ENCODE assay signal across 9 cellular contexts in genomic region chr18:519019-519879, GRCh38. TPM values are rescaled to one million over a fixed set of nuclear protein-coding genes. Genes with fewer than 3 reads are reported as not detected.
A peak's percentile ranks its signal among the peaks of the same experiment; 100 is the strongest.
DNase-seq lines count a peak whose midpoint lies in the region; ATAC-seq and TF ChIP-seq lines count a peak whose summit lies in the region.
"Had no signal": no experiment of that assay in that cellular context is flagged by ENCODE, and none has a peak within 500 bp of the region (broad histone marks: within the 10 kb centered on the region; RNA-seq: fewer than 3 reads in every experiment).

No MANE protein-coding gene starts in this region.

- peaks cover 0 to 7% (median 0%) of the 10 kb centered on the region in 8 donors for H3K9me3 Mint-ChIP-seq in CD4-positive, alpha-beta memory T cell
- H3K9me3 Mint-ChIP-seq: activated naive CD4-positive, alpha-beta T cell treated with anti-CD3 and anti-CD28 coated beads, Interleukin-2, amount 50 U/mL, for 24 hours had no signal

- POLR2A ChIA-PET in AG04450 (lab: Yijun Ruan, JAX), result no interaction called here
- POLR2A ChIA-PET in CD4-positive, alpha-beta memory T cell (lab: Charles Lee; ENCODE audit: partially characterized antibody), result no interaction called here

- H3K4me1 Mint-ChIP-seq in CD4-positive, alpha-beta memory T cell, result peaks cover 0 to 4% (median 0%) of the 10 kb centered on the region in 4 donors
- H3K4me1 Mint-ChIP-seq: activated naive CD4-positive, alpha-beta T cell treated with anti-CD3 and anti-CD28 coated beads, Interleukin-2, amount 50 U/mL, for 24 hours had no signal

- intact Hi-C loops in lower lobe of right lung (cut with DNase I), result no loop called here
- intact Hi-C loops in CD4-positive, alpha-beta memory T cell (cut with micrococcal nuclease), result no loop called here

- TF ChIP-seq CTCF in AG04450 (IDR thresholded peaks at IDR 0.05; ENCODE audit: low read depth, low read length), result no peak
- TF ChIP-seq CTCF in VCaP (conservative IDR thresholded peaks at IDR 0.05), result no peak
- no peak for TF ChIP-seq CTCF in lower lobe of right lung (IDR thresholded peaks at IDR 0.05)

- ATAC-seq in GM18909 (IDR thresholded peaks at IDR 0.05; ENCODE audit: poor library complexity, unreplicated experiment) (peak; percentile 93), HG03097 (IDR thresholded peaks at IDR 0.05; ENCODE audit: low FRiP score, unreplicated experiment) (peak; percentile 87), lower lobe of right lung (peak; percentile 72 to 84)

- CTCF ChIA-PET in AG04450 (lab: Charles Lee), result interaction anchor here (1.1 kb wide), 2 partner anchors 23 to 119 kb away, joined by 4 to 6 read pairs; no protein-coding TSS in a partner anchor
- CTCF ChIA-PET in CD4-positive, alpha-beta memory T cell (lab: Charles Lee; ENCODE audit: partially characterized antibody), result no interaction called here

- H3K4me3 ChIP-seq in AG04450 (ENCODE audit: low read depth, low read length), result no peak overlapping the region
- no peak overlapping the region for H3K4me3 ChIP-seq in lower lobe of right lung
- no peak overlapping the region for H3K4me3 ChIP-seq in CD4-positive, alpha-beta memory T cell (ENCODE audit: low read length in 2 of 2)

- peak overlapping the region; percentile 42 for H3K27ac ChIP-seq in AG04450 (ENCODE audit: low read depth, low read length)
- peak overlapping the region; percentile 68 for H3K27ac ChIP-seq in VCaP
- H3K27ac ChIP-seq in lower lobe of right lung, result peak overlapping the region; percentile 28
- H3K27ac ChIP-seq in CD4-positive, alpha-beta memory T cell (ENCODE audit: low read depth, low read length), result no peak overlapping the region

- DNase-seq in AG04450 (ENCODE audit: low read depth, low spot score) (peak; percentile 29), lower lobe of right lung (peak; percentile 63), NCI-H187 treated with DMSO at 0.1 percent for 48 hours (lab: John Stamatoyannopoulos, UW) (no peak)
- DNase-seq in CD4-positive, alpha-beta memory T cell, result no peak
- DNase-seq in stimulated activated CD4-positive, alpha-beta T cell treated with anti-CD3 and anti-CD28 coated beads, Interleukin-2, amount 100 ng/mL, for 24 hours, result no peak

- peaks cover 23% of the 10 kb centered on the region for H3K4me1 ChIP-seq in lower lobe of right lung
- no peaks in the 10 kb centered on the region for H3K4me1 ChIP-seq in CD4-positive, alpha-beta memory T cell (ENCODE audit: insufficient read depth, low read length)

- peaks cover 6 to 7% of the 10 kb centered on the region in 2 donors for H3K27me3 Mint-ChIP-seq in CD4-positive, alpha-beta memory T cell

- no peaks in the 10 kb centered on the region for H3K27me3 ChIP-seq in AG04450 (ENCODE audit: control insufficient read depth, insufficient read depth, low read length)
- H3K27me3 ChIP-seq in lower lobe of right lung (ENCODE audit: low read depth), result no peaks in the 10 kb centered on the region
- H3K27me3 ChIP-seq in CD4-positive, alpha-beta memory T cell (ENCODE audit: insufficient read depth, low read length), result no peaks in the 10 kb centered on the region

- H3K36me3 Mint-ChIP-seq in CD4-positive, alpha-beta memory T cell, result peaks cover 0 to 2% of the 10 kb centered on the region in 2 donors
- H3K36me3 Mint-ChIP-seq: activated naive CD4-positive, alpha-beta T cell treated with anti-CD3 and anti-CD28 coated beads, Interleukin-2, amount 50 U/mL, for 24 hours had no signal

- H3K9me3 ChIP-seq in AG04450 (ENCODE audit: control insufficient read depth, insufficient read depth, low read length) (no peaks in the 10 kb centered on the region; the same call in 1 of the 2 replicates), lower lobe of right lung (no peaks in the 10 kb centered on the region)
- H3K9me3 ChIP-seq in CD4-positive, alpha-beta memory T cell (ENCODE audit: control insufficient read depth in 1 of 2, low read length in 2 of 2), result no peaks in the 10 kb centered on the region

- H3K4me3 Mint-ChIP-seq in CD4-positive, alpha-beta memory T cell, result no peak overlapping the region
- H3K4me3 Mint-ChIP-seq: activated naive CD4-positive, alpha-beta T cell treated with anti-CD3 and anti-CD28 coated beads, Interleukin-2, amount 50 U/mL, for 24 hours had no signal

- no peak overlapping the region for H3K27ac Mint-ChIP-seq in CD4-positive, alpha-beta memory T cell
- H3K27ac Mint-ChIP-seq: activated naive CD4-positive, alpha-beta T cell treated with anti-CD3 and anti-CD28 coated beads, Interleukin-2, amount 50 U/mL, for 24 hours had no signal

- no peaks in the 10 kb centered on the region for H3K36me3 ChIP-seq in lower lobe of right lung
- no peaks in the 10 kb centered on the region for H3K36me3 ChIP-seq in CD4-positive, alpha-beta memory T cell (ENCODE audit: insufficient read depth, low read length)

RNA-seq across cellular contexts. Expression of gene COLEC12, which starts 18.7 kb away (rescaled TPM):
- polyA plus RNA-seq in AG04450 (2011; rRNA removed), result 10.4 and 10.9 TPM in 2 replicates
- polyA minus RNA-seq in AG04450 (2011; rRNA and poly(A)+ RNA removed), result 7.3 and 7.8 TPM in 2 replicates
- total RNA-seq in lower lobe of right lung, result 79.2 TPM
- under 1 TPM; 0.17 to 0.28 TPM for total RNA-seq in CD4-positive, alpha-beta memory T cell
- not detected for polyA plus RNA-seq in CD4-positive, alpha-beta memory T cell

Comparison
In these comparisons a context has a peak if more than half of its experiments do, and no peak if none do; other contexts are left out.
1. DNase-seq: peak in AG04450 (single experiment) and lower lobe of right lung (single experiment); none in CD4-positive, alpha-beta memory T cell (0 of 5), NCI-H187 treated with DMSO at 0.1 percent for 48 hours (single experiment) and stimulated activated CD4-positive, alpha-beta T cell treated with anti-CD3 and anti-CD28 coated beads, Interleukin-2, amount 100 ng/mL, for 24 hours (0 of 2).
2. RNA of gene COLEC12, which starts 18.7 kb away (total RNA-seq): 79.2 TPM in lower lobe of right lung (single experiment); 0.17 to 0.28 TPM in CD4-positive, alpha-beta memory T cell; every median in the first group is over 10 times any median in the second.
3. Peak in every context shown above with its lines, with median percentiles within 50 percentile points of each other: ATAC-seq.